ENCODE assay signal across 25 cellular contexts in genomic region chr22:36135306-36135705, GRCh38. TPM values are rescaled to one million over a fixed set of nuclear protein-coding genes. Genes with fewer than 3 reads are reported as not detected.
"Had no signal": no experiment of that assay in that cellular context is flagged by ENCODE, and none has a peak within 500 bp of the region (broad histone marks: within the 10 kb centered on the region; RNA-seq: fewer than 3 reads in every experiment).

No MANE protein-coding gene starts in this region.

- H3K4me1 Mint-ChIP-seq: neural crest cell; stimulated activated memory B cell treated with anti-CD40 and anti-IgM and Interleukin-4, amounts not matched to agents 10 μg/mL and 1 μg/mL and 100 μg/mL, for 72 hours had no signal

- H3K27ac Mint-ChIP-seq: stimulated activated memory B cell treated with anti-CD40 and anti-IgM and Interleukin-4, amounts not matched to agents 10 μg/mL and 1 μg/mL and 100 μg/mL, for 72 hours; stimulated activated naive CD8-positive, alpha-beta T cell treated with anti-CD3 and anti-CD28 coated beads, Interleukin-15, amount 100 ng/mL, for 72 hours had no signal

- H3K4me3 Mint-ChIP-seq: naive thymus-derived CD8-positive, alpha-beta T cell; nephron; neural crest cell; stimulated activated memory B cell treated with anti-CD40 and anti-IgM and Interleukin-4, amounts not matched to agents 10 μg/mL and 1 μg/mL and 100 μg/mL, for 72 hours; stimulated activated naive CD8-positive, alpha-beta T cell treated with anti-CD3 and anti-CD28 coated beads, Interleukin-15, amount 100 ng/mL, for 72 hours had no signal

- DNase-seq: hypothalamus; islet precursor cell; left ventricle myocardium superior; lower lobe of right lung; mammary epithelial cell; mesenchymal stem cell; naive thymus-derived CD8-positive, alpha-beta T cell; nucleus accumbens; pancreas; retina; right cardiac atrium; stimulated activated CD4-positive, alpha-beta T cell treated with anti-CD3 and anti-CD28 coated beads, Interleukin-12 subunit alpha, Interleukin-12 subunit beta, amount 100 ng/mL, for 4 hours; stimulated activated CD4-positive, alpha-beta T cell treated with anti-CD3 and anti-CD28 coated beads, Interleukin-15, amount 100 ng/mL, for 24 hours; stimulated activated CD4-positive, alpha-beta T cell treated with anti-CD3 and anti-CD28 coated beads, Interleukin-2, amount 100 ng/mL, for 24 hours; stimulated activated CD4-positive, alpha-beta T cell treated with anti-CD3 and anti-CD28 coated beads, Interleukin-4, amount 100 ng/mL, for 24 hours; stimulated activated naive CD4-positive, alpha-beta T cell treated with Interleukin-2 at 50 U/mL for 16 hours; stimulated activated naive CD8-positive, alpha-beta T cell treated with anti-CD3 and anti-CD28 coated beads, Interleukin-15, amount 100 ng/mL, for 72 hours; substantia nigra; transverse colon; upper lobe of left lung had no signal

- H3K27me3 Mint-ChIP-seq: naive thymus-derived CD8-positive, alpha-beta T cell; stimulated activated naive CD8-positive, alpha-beta T cell treated with anti-CD3 and anti-CD28 coated beads, Interleukin-15, amount 100 ng/mL, for 72 hours had no signal

- H3K9me3 Mint-ChIP-seq: naive thymus-derived CD8-positive, alpha-beta T cell; nephron; neural crest cell; stimulated activated memory B cell treated with anti-CD40 and anti-IgM and Interleukin-4, amounts not matched to agents 10 μg/mL and 1 μg/mL and 100 μg/mL, for 72 hours; stimulated activated naive CD8-positive, alpha-beta T cell treated with anti-CD3 and anti-CD28 coated beads, Interleukin-15, amount 100 ng/mL, for 72 hours had no signal

- ATAC-seq: left lobe of liver; left ventricle myocardium superior; lower lobe of right lung; naive thymus-derived CD8-positive, alpha-beta T cell; pancreas; right cardiac atrium; sciatic nerve; stimulated activated memory B cell treated with anti-CD40 and anti-IgM and Interleukin-4, amounts not matched to agents 10 μg/mL and 1 μg/mL and 100 μg/mL, for 72 hours; stimulated activated naive CD8-positive, alpha-beta T cell treated with anti-CD3 and anti-CD28 coated beads, Interleukin-15, amount 100 ng/mL, for 72 hours had no signal

RNA-seq across cellular contexts. Expression of gene APOL3, which starts 25.2 kb away (rescaled TPM):
- total RNA-seq: neural crest cell had no signal
